In the genomic region with DNA sequence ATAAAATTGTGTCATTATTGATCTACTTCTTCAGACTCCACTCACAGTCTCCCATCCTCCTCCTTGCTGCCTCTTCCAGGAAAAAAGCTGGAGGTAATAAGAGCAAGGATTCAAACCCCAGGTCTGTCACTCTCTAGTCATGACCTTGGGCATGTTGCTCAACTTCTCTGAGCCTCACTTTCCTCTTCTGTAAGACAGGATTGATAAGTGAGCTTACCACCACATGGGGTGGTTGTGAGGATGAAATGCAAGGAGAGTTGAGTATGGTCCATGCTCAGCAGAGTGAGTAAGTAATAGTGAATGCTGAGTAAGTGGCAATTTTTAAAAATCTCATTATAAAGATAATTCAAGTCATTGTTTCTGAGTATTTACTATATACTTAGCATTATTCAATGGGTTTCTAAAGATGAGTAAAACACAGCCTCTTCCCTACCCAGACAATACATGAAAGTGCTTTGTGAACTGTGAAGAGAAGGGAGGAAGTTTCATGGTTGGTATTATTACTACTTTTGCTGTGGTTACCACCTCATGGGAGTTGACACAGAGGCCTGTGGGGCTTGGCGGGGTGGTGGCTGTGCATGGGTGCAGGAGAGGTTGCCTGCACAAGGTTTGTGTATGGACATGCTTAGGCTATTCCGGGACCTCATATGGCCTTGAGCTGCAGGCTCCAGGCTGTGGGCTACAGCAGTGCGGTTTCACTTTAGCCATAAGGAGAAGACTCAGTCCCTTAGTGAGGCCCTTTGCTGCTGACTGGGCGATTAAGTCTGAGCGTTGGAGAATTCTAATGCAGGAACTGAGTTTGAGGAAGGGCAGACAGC, we compare ENCODE assay signal across 12 cellular contexts. TPM values are rescaled to one million over a fixed set of nuclear protein-coding genes. Genes with fewer than 3 reads are reported as not detected.
DNase-seq lines count a peak whose midpoint lies in the region; ATAC-seq and TF ChIP-seq lines count a peak whose summit lies in the region.
"Had no signal": no experiment of that assay in that cellular context is flagged by ENCODE, and none has a peak within 500 bp of the region (broad histone marks: within the 10 kb centered on the region; RNA-seq: fewer than 3 reads in every experiment).

No MANE protein-coding gene starts in this region.

- no peaks in the 10 kb centered on the region for H4K20me1 ChIP-seq in PC-3 (ENCODE audit: low read length)

- no peak overlapping the region for H3K4me3 Mint-ChIP-seq in activated T-cell treated with anti-CD3 and anti-CD28 coated beads, Interleukin-2, amount 50 U/mL, for 4 hours

- no peak overlapping the region for H3K9ac ChIP-seq in PC-3 (ENCODE audit: low read length)

- CTCF ChIA-PET in PC-3 (lab: Charles Lee) = interaction anchor here (0.6 kb wide), 1 partner anchor 1026 kb away, joined by 3 read pairs; no protein-coding TSS in a partner anchor

- POLR2A ChIA-PET in PC-3 (lab: Charles Lee; ENCODE audit: unreplicated experiment) = no interaction called here

- H3K4me1 ChIP-seq in PC-3 (ENCODE audit: insufficient read depth, low read length) = no peaks in the 10 kb centered on the region
- H3K4me1 ChIP-seq: A549, transverse colon had no signal

- TF ChIP-seq CTCF in PC-3 (conservative IDR thresholded peaks at IDR 0.05; ENCODE audit: low read depth, low read length) = no peak

- no peaks in the 10 kb centered on the region for H3K27me3 ChIP-seq in PC-3 (ENCODE audit: low read length)
- H3K27me3 ChIP-seq: transverse colon had no signal

- no peak for DNase-seq in activated T-cell treated with anti-CD3 and anti-CD28 coated beads, Interleukin-2, amount 50 U/mL, for 4 hours
- DNase-seq in activated T-cell treated with anti-CD3 and anti-CD28 coated beads for 4 hours = no peak
- DNase-seq in SKM-1 treated with dmso at 0.1 percent for 144 hours (lab: John Stamatoyannopoulos, UW; ENCODE audit: unreplicated experiment) = peak; percentile 83
- DNase-seq in stimulated activated naive CD8-positive, alpha-beta T cell treated with anti-CD3 and anti-CD28 coated beads, Interleukin-15, Interleukin-2, amounts not matched to agents 100 U/mL and 50 U/mL, for 24 hours = peak; percentile 4
- no peak for DNase-seq in posterior cingulate gyrus
- DNase-seq in PC-3 = no peak
- DNase-seq: activated naive CD4-positive, alpha-beta T cell; transverse colon had no signal

- no peaks in the 10 kb centered on the region for H3K79me2 ChIP-seq in PC-3 (ENCODE audit: low read length)

- H3F3A ChIP-seq in PC-3 (ENCODE audit: low read length, unreplicated experiment) = no peaks in the 10 kb centered on the region

- H3K36me3 ChIP-seq in PC-3 (ENCODE audit: low read depth, low read length) = no peaks in the 10 kb centered on the region
- H3K36me3 ChIP-seq: transverse colon had no signal

- BruUV-seq in PC-3 (replicated peaks; lab: Mats Ljungman, UMichigan) = no TSS peak

- no peak overlapping the region for H3K4me3 ChIP-seq in PC-3 (ENCODE audit: low read length)
- H3K4me3 ChIP-seq: A549, transverse colon had no signal

- intact Hi-C loops in posterior cingulate gyrus (cut with DNase I) (no loop called here), PC-3 (cut with micrococcal nuclease) (no loop called here)

- H3K4me1 Mint-ChIP-seq in activated T-cell treated with anti-CD3 and anti-CD28 coated beads, Interleukin-2, amount 50 U/mL, for 4 hours (ENCODE audit: low read depth) = no peaks in the 10 kb centered on the region

- no peak overlapping the region for H3K4me2 ChIP-seq in PC-3 (ENCODE audit: low read length)
- H3K4me2 ChIP-seq: A549 had no signal

- no peak overlapping the region for H3K27ac ChIP-seq in PC-3 (ENCODE audit: low read length)
- H3K27ac ChIP-seq: A549, transverse colon had no signal

- H3K9me2 ChIP-seq in PC-3 (replicated peaks; ENCODE audit: low read length) = no peaks in the 10 kb centered on the region

- peaks cover 16% of the 10 kb centered on the region for H3K27me3 Mint-ChIP-seq in activated T-cell treated with anti-CD3 and anti-CD28 coated beads, Interleukin-2, amount 50 U/mL, for 4 hours (ENCODE audit: low read depth)

- no peaks in the 10 kb centered on the region for H3K9me3 Mint-ChIP-seq in activated T-cell treated with anti-CD3 and anti-CD28 coated beads, Interleukin-2, amount 50 U/mL, for 4 hours

- ATAC-seq in activated T-cell treated with anti-CD3 and anti-CD28 coated beads, Interleukin-2, amount 50 U/mL, for 4 hours = peak; percentile 20 to 58
- ATAC-seq in HG03139 (IDR thresholded peaks at IDR 0.05; ENCODE audit: unreplicated experiment) = peak; percentile 70
- no peak for ATAC-seq in stimulated activated naive CD8-positive, alpha-beta T cell treated with anti-CD3 and anti-CD28 coated beads, Interleukin-15, Interleukin-2, amounts not matched to agents 100 U/mL and 50 U/mL, for 24 hours
- no peak for ATAC-seq in HG03135 (IDR thresholded peaks at IDR 0.05; ENCODE audit: unreplicated experiment)
- ATAC-seq in PC-3 = no peak
- ATAC-seq: A549, HCT116 had no signal

- no peaks in the 10 kb centered on the region for H3K36me3 Mint-ChIP-seq in activated T-cell treated with anti-CD3 and anti-CD28 coated beads, Interleukin-2, amount 50 U/mL, for 4 hours (ENCODE audit: insufficient read depth)

- no peak overlapping the region for H2AFZ ChIP-seq in PC-3 (ENCODE audit: low read length)

- no peaks in the 10 kb centered on the region for H3K9me3 ChIP-seq in PC-3 (ENCODE audit: low read length)
- H3K9me3 ChIP-seq: A549, transverse colon had no signal

RNA-seq across cellular contexts. Expression of a gene that starts 30.0 kb away (rescaled TPM):
- not detected for total RNA-seq in activated T-cell treated with anti-CD3 and anti-CD28 coated beads, Interleukin-2, amount 50 U/mL, for 4 hours
- 34.0 and 37.1 TPM in 2 replicates for total RNA-seq in PC-3 (2014; rRNA removed)
- total RNA-seq: transverse colon had no signal

Comparison
In these comparisons a context has a peak if more than half of its experiments do, and no peak if none do; other contexts are left out.
1. ATAC-seq: peak in activated T-cell treated with anti-CD3 and anti-CD28 coated beads, Interleukin-2, amount 50 U/mL, for 4 hours (2 of 2) and HG03139 (single experiment); none in stimulated activated naive CD8-positive, alpha-beta T cell treated with anti-CD3 and anti-CD28 coated beads, Interleukin-15, Interleukin-2, amounts not matched to agents 100 U/mL and 50 U/mL, for 24 hours (single experiment), HG03135 (single experiment) and PC-3 (single experiment).
2. DNase-seq: peak in SKM-1 treated with dmso at 0.1 percent for 144 hours (single experiment) and stimulated activated naive CD8-positive, alpha-beta T cell treated with anti-CD3 and anti-CD28 coated beads, Interleukin-15, Interleukin-2, amounts not matched to agents 100 U/mL and 50 U/mL, for 24 hours (single experiment); none in activated T-cell treated with anti-CD3 and anti-CD28 coated beads, Interleukin-2, amount 50 U/mL, for 4 hours (single experiment), activated T-cell treated with anti-CD3 and anti-CD28 coated beads for 4 hours (single experiment), posterior cingulate gyrus (0 of 10) and PC-3 (single experiment).
3. RNA of a gene that starts 30.0 kb away (total RNA-seq): 34.0 to 37.1 TPM in PC-3; not detected in activated T-cell treated with anti-CD3 and anti-CD28 coated beads, Interleukin-2, amount 50 U/mL, for 4 hours; every median in the first group is over 10 times any median in the second.